Comparison of ENCODE assay signal across 9 cellular contexts in genomic region chr1:94383966-94384408, GRCh38. TPM values are rescaled to one million over a fixed set of nuclear protein-coding genes. Genes with fewer than 3 reads are reported as not detected.
DNase-seq lines count a peak whose midpoint lies in the region; ATAC-seq and FAIRE-seq lines count a peak whose summit lies in the region.
"Had no signal": no experiment of that assay in that cellular context is flagged by ENCODE, and none has a peak within 500 bp of the region (broad histone marks: within the 10 kb centered on the region; RNA-seq: fewer than 3 reads in every experiment).

No MANE protein-coding gene starts in this region.

- no peak for FAIRE-seq in frontal cortex (lab: Jason Lieb, UNC)

- peak; percentile 36 for DNase-seq in stimulated activated CD4-positive, alpha-beta T cell treated with anti-CD3 and anti-CD28 coated beads, Interleukin-1b, Interleukin-23, amount 100 ng/mL, for 48 hours
- DNase-seq in stimulated activated CD4-positive, alpha-beta T cell treated with anti-CD3 and anti-CD28 coated beads, Interleukin-2, amount 100 ng/mL, for 24 hours: no peak
- peak; percentile 62 for DNase-seq in M059J (ENCODE audit: low read depth)
- DNase-seq in iris pigment epithelial cell (ENCODE audit: low read depth): peak; percentile 85
- DNase-seq in frontal cortex (ENCODE audit: low spot score in 2 of 2): no peak
- DNase-seq in AG08395 (ENCODE audit: low spot score): no peak
- no peak for DNase-seq in SHP77 (lab: John Stamatoyannopoulos, UW)
- DNase-seq: DMS79 treated with DMSO at 0.1 percent for 48 hours had no signal

- no peak for ATAC-seq in HG02981 (IDR thresholded peaks at IDR 0.05; ENCODE audit: unreplicated experiment)

RNA-seq across cellular contexts. Expression of gene ABCD3, which starts 34.2 kb away (rescaled TPM):
- 42.8 and 73.5 TPM in 2 replicates for total RNA-seq in M059J (2014; rRNA removed; shearing (Covaris generic))
- 94.2 TPM for total RNA-seq in frontal cortex

Comparison
In these comparisons a context has a peak if more than half of its experiments do, and no peak if none do; other contexts are left out.
1. DNase-seq: peak in stimulated activated CD4-positive, alpha-beta T cell treated with anti-CD3 and anti-CD28 coated beads, Interleukin-1b, Interleukin-23, amount 100 ng/mL, for 48 hours (single experiment), M059J (single experiment) and iris pigment epithelial cell (single experiment); none in stimulated activated CD4-positive, alpha-beta T cell treated with anti-CD3 and anti-CD28 coated beads, Interleukin-2, amount 100 ng/mL, for 24 hours (0 of 2), frontal cortex (0 of 2), AG08395 (single experiment) and SHP77 (0 of 2).